17 cellular contexts compared by ENCODE assay signal in the genomic region with DNA sequence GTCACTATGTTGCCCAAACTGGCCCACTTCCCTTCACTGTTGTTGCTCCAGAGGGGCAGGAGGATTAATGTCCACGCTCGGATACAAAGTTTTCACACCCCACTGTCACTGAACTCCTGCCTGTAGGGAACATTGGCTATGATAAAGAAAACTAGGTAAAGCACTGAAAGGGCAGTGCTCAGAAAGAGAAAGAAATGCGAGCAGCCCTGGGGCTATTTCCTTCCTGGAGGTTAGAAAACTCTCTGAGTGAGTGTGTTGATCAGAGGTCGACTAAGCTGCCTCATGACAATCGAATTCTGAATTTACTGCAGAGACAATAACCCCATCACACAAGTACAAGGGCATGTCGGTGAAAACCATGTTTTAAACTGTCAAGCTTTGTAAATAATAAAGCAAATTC.
DNase-seq lines count a peak whose midpoint lies in the region; ATAC-seq and TF ChIP-seq lines count a peak whose summit lies in the region.
"Had no signal": no experiment of that assay in that cellular context is flagged by ENCODE, and none has a peak within 500 bp of the region (broad histone marks: within the 10 kb centered on the region; RNA-seq: fewer than 3 reads in every experiment).

No MANE protein-coding gene starts in this region.

- intact Hi-C loops in ascending aorta (cut with DNase I), result no loop called here
- intact Hi-C loops in left lung (cut with DNase I), result no loop called here

- peaks cover 0 to 11% of the 10 kb centered on the region in 2 donors for H3K4me1 ChIP-seq in ascending aorta
- peaks cover 0 to 4% of the 10 kb centered on the region in 2 donors for H3K4me1 ChIP-seq in left lung
- H3K4me1 ChIP-seq: foreskin keratinocyte had no signal

- H3K27me3 ChIP-seq in ascending aorta, result no peaks in the 10 kb centered on the region
- no peaks in the 10 kb centered on the region for H3K27me3 ChIP-seq in left lung
- H3K27me3 ChIP-seq: foreskin keratinocyte had no signal

- ATAC-seq in left lung (no peak), HG03378 (IDR thresholded peaks at IDR 0.05; ENCODE audit: unreplicated experiment) (no peak), HG02884 (IDR thresholded peaks at IDR 0.05; ENCODE audit: unreplicated experiment) (no peak)
- ATAC-seq: activated CD4-positive, alpha-beta T cell treated with anti-CD3 and anti-CD28 coated beads for 36 hours; activated naive CD4-positive, alpha-beta T cell treated with anti-CD3 and anti-CD28 coated beads, Interleukin-2, amount 50 U/mL, for 72 hours; foreskin keratinocyte had no signal

- no peak for TF ChIP-seq CTCF in ascending aorta (IDR thresholded peaks at IDR 0.05)
- no peak for TF ChIP-seq CTCF in left lung (IDR thresholded peaks at IDR 0.05)

- H3K27ac ChIP-seq in ascending aorta (peak overlapping the region; percentile 33 to 60), left lung (peak overlapping the region; percentile 13 to 33)
- H3K27ac ChIP-seq: foreskin keratinocyte had no signal

- DNase-seq in ELR (ENCODE audit: low read depth) (peak; percentile 58), ascending aorta (ENCODE audit: low spot score in 2 of 2) (no peak), left lung (no peak), pulmonary artery endothelial cell (ENCODE audit: low read depth, low spot score) (peak; percentile 10)
- no peak for DNase-seq in stimulated activated CD4-positive, alpha-beta T cell treated with anti-CD3 and anti-CD28 coated beads, Interleukin-1b, Interleukin-23, amount 100 ng/mL, for 48 hours
- DNase-seq: activated CD4-positive, alpha-beta T cell treated with anti-CD3 and anti-CD28 coated beads for 36 hours; activated T-cell treated with anti-CD3 and anti-CD28 coated beads for 4 hours; AML-193; endodermal cell; foreskin keratinocyte; Kasumi-1; SHP77 treated with DMSO at 0.1 percent for 48 hours; T-helper 9 cell had no signal

- H3K4me3 ChIP-seq in ascending aorta (peak overlapping the region in 1 of 2 donors; percentile 4), left lung (no peak overlapping the region)
- H3K4me3 ChIP-seq: skin epidermis had no signal

- H3K36me3 ChIP-seq in ascending aorta, result no peaks in the 10 kb centered on the region
- H3K36me3 ChIP-seq in left lung, result no peaks in the 10 kb centered on the region

- H3K9me3 ChIP-seq in ascending aorta (no peaks in the 10 kb centered on the region), left lung (peaks cover 0 to under 1% of the 10 kb centered on the region in 2 donors)

Comparison
In these comparisons a context has a peak if more than half of its experiments do, and no peak if none do; other contexts are left out.
1. DNase-seq: peak in ELR (single experiment) and pulmonary artery endothelial cell (single experiment); none in ascending aorta (0 of 2), left lung (0 of 2) and stimulated activated CD4-positive, alpha-beta T cell treated with anti-CD3 and anti-CD28 coated beads, Interleukin-1b, Interleukin-23, amount 100 ng/mL, for 48 hours (single experiment).